Comparison of ENCODE assay signal across 8 cellular contexts in genomic region chr16:14629919-14630619, GRCh38. TPM values are rescaled to one million over a fixed set of nuclear protein-coding genes. Genes with fewer than 3 reads are reported as not detected.
DNase-seq lines count a peak whose midpoint lies in the region; ATAC-seq, FAIRE-seq and TF ChIP-seq lines count a peak whose summit lies in the region.

PARN (minus strand) TSS chr16:14630260; CDS start chr16:14630125, 135 bp downstream.

- intact Hi-C loops in ascending aorta (cut with DNase I) (loop anchor here (5.0 kb wide), 2 partner anchors 328 to 343 kb away; no protein-coding TSS in a partner anchor), right cardiac atrium (cut with DNase I) (no loop called here)

- H3K4me3 ChIP-seq in ascending aorta (peak within 1 kb of the TSS; percentile 77 to 83), right cardiac atrium (ENCODE audit: low read length) (peak within 1 kb of the TSS; percentile 79)

- H3K4me1 ChIP-seq in ascending aorta (peaks cover 7 to 17% of the 10 kb centered on the region in 2 donors), right cardiac atrium (ENCODE audit: control insufficient read depth, insufficient read depth, low read length) (no peaks in the 10 kb centered on the region)

- peaks cover 36% of the 10 kb centered on the region for H3K4me1 Mint-ChIP-seq in T-helper 2 cell treated with Interferon-gamma antibody and Interleukin-4, amounts not matched to agents 5 μg/mL and 100 μg/mL, for 36 hours (ENCODE audit: low read depth)

- 1% methylated on average over 51 of the region's 51 CpGs for WGBS in right cardiac atrium

- H3K9me3 Mint-ChIP-seq in T-helper 2 cell treated with Interferon-gamma antibody and Interleukin-4, amounts not matched to agents 5 μg/mL and 100 μg/mL, for 36 hours, result peaks cover 4% of the 10 kb centered on the region

- DNase-seq in NCI-H2029 (lab: John Stamatoyannopoulos, UW), result peak; percentile 98
- DNase-seq in T-helper 2 cell treated with Interferon-gamma antibody and Interleukin-4, amounts not matched to agents 5 μg/mL and 100 μg/mL, for 36 hours (ENCODE audit: low spot score), result peak; percentile 97
- peak; percentile 84 to 98 for DNase-seq in ascending aorta (ENCODE audit: low spot score in 2 of 2)
- DNase-seq in right cardiac atrium, result peak; percentile 97 to 99 (median 99)
- DNase-seq in pulmonary artery endothelial cell (ENCODE audit: low read depth, low spot score), result peak; percentile 80
- peak; percentile 94 for DNase-seq in urothelium cell line (ENCODE audit: low spot score)

- TF ChIP-seq CTCF in ascending aorta (IDR thresholded peaks at IDR 0.05), result peak in 1 of 3 experiments; percentile 5

- H3K36me3 Mint-ChIP-seq in T-helper 2 cell treated with Interferon-gamma antibody and Interleukin-4, amounts not matched to agents 5 μg/mL and 100 μg/mL, for 36 hours (ENCODE audit: low read depth), result peaks cover 40% of the 10 kb centered on the region

- peak; percentile 98 for TF ChIP-seq POLR2A in GM15510 (IDR thresholded peaks at IDR 0.05; ENCODE audit: borderline replicate concordance, extremely low read depth, insufficient read length)

- H3K27ac Mint-ChIP-seq in T-helper 2 cell treated with Interferon-gamma antibody and Interleukin-4, amounts not matched to agents 5 μg/mL and 100 μg/mL, for 36 hours, result peak within 1 kb of the TSS; percentile 99

- no peaks in the 10 kb centered on the region for H3K27me3 Mint-ChIP-seq in T-helper 2 cell treated with Interferon-gamma antibody and Interleukin-4, amounts not matched to agents 5 μg/mL and 100 μg/mL, for 36 hours (ENCODE audit: low read depth)

- peaks cover 0 to 30% of the 10 kb centered on the region in 2 donors for H3K36me3 ChIP-seq in ascending aorta

- ATAC-seq in HG02943 (IDR thresholded peaks at IDR 0.05; ENCODE audit: low read depth, unreplicated experiment) (peak; percentile 51), right cardiac atrium (peak; percentile 85 to 86)

- H3K27me3 ChIP-seq in ascending aorta, result no peaks in the 10 kb centered on the region
- H3K27me3 ChIP-seq in right cardiac atrium (ENCODE audit: control insufficient read depth, insufficient read depth), result no peaks in the 10 kb centered on the region

- H3K4me3 Mint-ChIP-seq in T-helper 2 cell treated with Interferon-gamma antibody and Interleukin-4, amounts not matched to agents 5 μg/mL and 100 μg/mL, for 36 hours, result peak within 1 kb of the TSS; percentile 93

- no peaks in the 10 kb centered on the region for H3K9me3 ChIP-seq in ascending aorta
- no peaks in the 10 kb centered on the region for H3K9me3 ChIP-seq in right cardiac atrium (ENCODE audit: control insufficient read depth, low read length)

- no peak for FAIRE-seq in urothelium cell line (lab: Jason Lieb, UNC)

- H3K27ac ChIP-seq in ascending aorta (peak within 1 kb of the TSS; percentile 88 to 94), right cardiac atrium (ENCODE audit: low read length) (peak within 1 kb of the TSS; percentile 92)

RNA-seq across cellular contexts. Expression of gene PARN, which starts in this region (rescaled TPM):
- total RNA-seq in ascending aorta, result 3.8 TPM
- total RNA-seq in right cardiac atrium, result 10 to 100 TPM; 19.2 to 23.8 (median 21.1) TPM
- polyA plus RNA-seq in right cardiac atrium, result 11.7 TPM
- 19.9 and 20.4 TPM in 2 replicates for total RNA-seq in pulmonary artery endothelial cell

Comparison
In these comparisons a context has a peak if more than half of its experiments do, and no peak if none do; other contexts are left out.
1. Peak in every context shown above with its lines: DNase-seq, ATAC-seq, H3K4me3 ChIP-seq and H3K27ac ChIP-seq.